1 cellular context compared by ENCODE assay signal in genomic region chr11:18768472-18768901, GRCh38.
TF ChIP-seq lines count a peak whose summit lies in the region.

No MANE protein-coding gene starts in this region.

TF ChIP-seq in GM12878, 131 proteins besides CTCF, POLR2A, EP300 and RAD21 (continued from another document):
- no peak for TF ChIP-seq CEBPZ (IDR thresholded peaks at IDR 0.05; ENCODE audit: low read depth, low read length)
- 0 out of 2 replicates have a peak, but pooled peaks have one; percentile 53 for TF ChIP-seq RAD51 (IDR thresholded peaks at IDR 0.05)
- no peak for TF ChIP-seq LARP7 (IDR thresholded peaks at IDR 0.05)
- TF ChIP-seq ZNF217 (IDR thresholded peaks at IDR 0.05) = peak; percentile 90
- no peak for TF ChIP-seq EGR1 (IDR thresholded peaks at IDR 0.05; ENCODE audit: borderline replicate concordance in 1 of 2, low read depth in 2 of 2, low read length in 2 of 2)
- TF ChIP-seq RBBP5 (conservative IDR thresholded peaks at IDR 0.05) = no peak
- TF ChIP-seq RELA (IDR thresholded peaks at IDR 0.05; ENCODE audit: borderline replicate concordance, partially characterized antibody) = no peak
- no peak for TF ChIP-seq SUZ12 (IDR thresholded peaks at IDR 0.05; ENCODE audit: unreplicated experiment)
- no peak for TF ChIP-seq PAX8 (IDR thresholded peaks at IDR 0.05)
- peak; percentile 66 for TF ChIP-seq RUNX3 (IDR thresholded peaks at IDR 0.05; ENCODE audit: low read length)
- TF ChIP-seq BCL3 (IDR thresholded peaks at IDR 0.05; ENCODE audit: borderline replicate concordance, insufficient read depth, low read depth, low read length, poor library complexity, severe bottlenecking) = no peak
- TF ChIP-seq USF2 (IDR thresholded peaks at IDR 0.05; ENCODE audit: borderline replicate concordance, low read depth, low read length) = no peak
- peak; percentile 96 for TF ChIP-seq RELB (IDR thresholded peaks at IDR 0.05; ENCODE audit: low read depth)
- 0 out of 2 replicates have a peak, but pooled peaks have one; percentile 30 for TF ChIP-seq ZSCAN29 (IDR thresholded peaks at IDR 0.05)
- TF ChIP-seq E2F8 (IDR thresholded peaks at IDR 0.05; ENCODE audit: low read depth, partially characterized antibody) = no peak
- TF ChIP-seq ETV6 (conservative IDR thresholded peaks at IDR 0.05 in 1 of 2, IDR thresholded peaks at IDR 0.05 in 1 of 2; ENCODE audit: borderline replicate concordance in 1 of 2, low read depth in 1 of 2) = peak in 1 of 2 experiments; percentile 83; a peak in 2 of 4 replicates
- TF ChIP-seq JUNB (IDR thresholded peaks at IDR 0.05) = peak; percentile 92
